Comparison of ENCODE assay signal across 9 cellular contexts in genomic region chr20:44186674-44187053, GRCh38. TPM values are rescaled to one million over a fixed set of nuclear protein-coding genes. Genes with fewer than 3 reads are reported as not detected.
A peak's percentile ranks its signal among the peaks of the same experiment; 100 is the strongest.
DNase-seq lines count a peak whose midpoint lies in the region; ATAC-seq and TF ChIP-seq lines count a peak whose summit lies in the region.
"Had no signal": no experiment of that assay in that cellular context is flagged by ENCODE, and none has a peak within 500 bp of the region (broad histone marks: within the 10 kb centered on the region; RNA-seq: fewer than 3 reads in every experiment).

No MANE protein-coding gene starts in this region.

- POLR2A ChIA-PET in Caco-2 (lab: Charles Lee): interaction anchor here (0.8 to 2.4 kb wide), 2 partner anchors 8 to 50 kb away, joined by 5 to 15 read pairs; no protein-coding TSS in a partner anchor
- POLR2A ChIA-PET in CD4-positive, alpha-beta memory T cell (lab: Charles Lee; ENCODE audit: partially characterized antibody): no interaction called here

- in situ Hi-C loops in astrocyte of the cerebellum (cut with HindIII; ENCODE audit: low sequenced_read_pairs): no loop called here

- no peak for DNase-seq in Caco-2
- DNase-seq in astrocyte of the cerebellum (ENCODE audit: low read depth): no peak
- DNase-seq in sigmoid colon: peak; percentile 68
- DNase-seq in stimulated activated CD4-positive, alpha-beta T cell treated with anti-CD3 and anti-CD28 coated beads, Interleukin-15, amount 100 ng/mL, for 24 hours: no peak
- no peak for DNase-seq in cerebellar nuclear complex (lab: John Stamatoyannopoulos, UW)
- no peak for DNase-seq in CD4-positive, alpha-beta memory T cell

- CTCF ChIA-PET in Caco-2 (lab: Charles Lee): interaction anchor here (1.0 to 6.0 kb wide), 4 partner anchors 57 to 285 kb away, joined by 3 to 439 read pairs (median 4); no protein-coding TSS in a partner anchor
- CTCF ChIA-PET in CD4-positive, alpha-beta memory T cell (lab: Charles Lee; ENCODE audit: partially characterized antibody): interaction anchor here (1.6 to 5.8 kb wide), 2 partner anchors 8 to 71 kb away, joined by 4 to 77 read pairs; no protein-coding TSS in a partner anchor

- peak overlapping the region; percentile 74 for H3K4me3 Mint-ChIP-seq in Caco-2 (ENCODE audit: unreplicated experiment)
- H3K4me3 Mint-ChIP-seq in CD4-positive, alpha-beta memory T cell: no peak overlapping the region

- TF ChIP-seq POLR2A in sigmoid colon (IDR thresholded peaks at IDR 0.05): no peak

- H3K9me3 ChIP-seq in Caco-2 (no peaks in the 10 kb centered on the region), iPS-18a (ENCODE audit: control insufficient read depth, low read depth, low read length) (no peaks in the 10 kb centered on the region), sigmoid colon (no peaks in the 10 kb centered on the region)
- H3K9me3 ChIP-seq in CD4-positive, alpha-beta memory T cell (ENCODE audit: control insufficient read depth in 1 of 2, low read length in 2 of 2): no peaks in the 10 kb centered on the region

- intact Hi-C loops in Caco-2 (cut with micrococcal nuclease; ENCODE audit: unreplicated experiment): loop anchor here (1.0 kb wide), 1 partner anchor 24 kb away; the partner anchor contains the start of gene OSER1
- intact Hi-C loops in sigmoid colon (cut with DNase I): loop anchor here (5.0 kb wide), 1 partner anchor 1596 kb away; no protein-coding TSS in a partner anchor
- intact Hi-C loops in CD4-positive, alpha-beta memory T cell (cut with micrococcal nuclease): no loop called here

- TF ChIP-seq CTCF in Caco-2 (IDR thresholded peaks at IDR 0.05; ENCODE audit: insufficient read depth in 1 of 2, low read depth in 1 of 2, low read length in 1 of 2, severe bottlenecking in 1 of 2, unreplicated experiment in 1 of 2): no peak
- no peak for TF ChIP-seq CTCF in astrocyte of the cerebellum (IDR thresholded peaks at IDR 0.05; ENCODE audit: low read depth, low read length, missing control alignments)
- no peak for TF ChIP-seq CTCF in sigmoid colon (IDR thresholded peaks at IDR 0.05)

- no peaks in the 10 kb centered on the region for H3K27me3 Mint-ChIP-seq in Caco-2 (ENCODE audit: insufficient read depth, unreplicated experiment)
- H3K27me3 Mint-ChIP-seq in CD4-positive, alpha-beta memory T cell: peaks cover 42 to 53% of the 10 kb centered on the region in 2 donors

- H3K27ac ChIP-seq in iPS-18a (ENCODE audit: low read length) (no peak overlapping the region), sigmoid colon (peak overlapping the region; percentile 91 to 99 (median 95))
- no peak overlapping the region for H3K27ac ChIP-seq in CD4-positive, alpha-beta memory T cell (ENCODE audit: low read depth, low read length)

- no peaks in the 10 kb centered on the region for H3K9me3 Mint-ChIP-seq in Caco-2 (ENCODE audit: unreplicated experiment)
- no peaks in the 10 kb centered on the region for H3K9me3 Mint-ChIP-seq in CD4-positive, alpha-beta memory T cell
- H3K9me3 Mint-ChIP-seq: activated naive CD4-positive, alpha-beta T cell treated with anti-CD3 and anti-CD28 coated beads, Interleukin-2, amount 50 U/mL, for 72 hours had no signal

- H3K9ac ChIP-seq in iPS-18a (ENCODE audit: low read length): peak overlapping the region; percentile 41

- no TSS peak for BruUV-seq in Caco-2 (replicated peaks; lab: Mats Ljungman, UMichigan)

- H3K27me3 ChIP-seq in Caco-2 (replicated peaks; ENCODE audit: control insufficient read depth, insufficient read depth, low read length) (no peaks in the 10 kb centered on the region), iPS-18a (ENCODE audit: control insufficient read depth, insufficient read depth, low read length) (no peaks in the 10 kb centered on the region), sigmoid colon (peaks cover 0 to 5% (median 0%) of the 10 kb centered on the region in 3 donors)
- H3K27me3 ChIP-seq in CD4-positive, alpha-beta memory T cell (ENCODE audit: insufficient read depth, low read length): peaks cover 26% of the 10 kb centered on the region

- H3K27ac Mint-ChIP-seq in Caco-2 (ENCODE audit: unreplicated experiment): peak overlapping the region; percentile 13
- H3K27ac Mint-ChIP-seq in CD4-positive, alpha-beta memory T cell: no peak overlapping the region
- H3K27ac Mint-ChIP-seq: activated naive CD4-positive, alpha-beta T cell treated with anti-CD3 and anti-CD28 coated beads, Interleukin-2, amount 50 U/mL, for 72 hours had no signal

- WGBS in sigmoid colon, 2 donors: 10 to 17% methylated on average over 14 of the region's 14 CpGs

- H3K36me3 Mint-ChIP-seq in Caco-2 (ENCODE audit: insufficient read depth, unreplicated experiment): peaks cover 4% of the 10 kb centered on the region
- peaks cover 0 to 4% of the 10 kb centered on the region in 2 donors for H3K36me3 Mint-ChIP-seq in CD4-positive, alpha-beta memory T cell

- peaks cover 31% of the 10 kb centered on the region for H3K4me1 Mint-ChIP-seq in Caco-2 (ENCODE audit: low read depth, unreplicated experiment)
- H3K4me1 Mint-ChIP-seq in CD4-positive, alpha-beta memory T cell: peaks cover 1 to 11% (median 5%) of the 10 kb centered on the region in 4 donors

- H3K4me3 ChIP-seq in Caco-2 (ENCODE audit: low read depth, low read length): peak overlapping the region; percentile 38
- H3K4me3 ChIP-seq in astrocyte of the cerebellum (ENCODE audit: low read depth, low read length): peak overlapping the region; percentile 42
- peak overlapping the region; percentile 42 for H3K4me3 ChIP-seq in iPS-18a (ENCODE audit: low read length)
- H3K4me3 ChIP-seq in sigmoid colon: peak overlapping the region; percentile 49 to 80 (median 66)
- no peak overlapping the region for H3K4me3 ChIP-seq in CD4-positive, alpha-beta memory T cell (ENCODE audit: low read length in 2 of 2)

- no peak for TF ChIP-seq EP300 in sigmoid colon (IDR thresholded peaks at IDR 0.05)

- H3K36me3 ChIP-seq in Caco-2 (ENCODE audit: control insufficient read depth, insufficient read depth, low read length) (no peaks in the 10 kb centered on the region), iPS-18a (ENCODE audit: control insufficient read depth, low read depth, low read length) (no peaks in the 10 kb centered on the region), sigmoid colon (no peaks in the 10 kb centered on the region)
- no peaks in the 10 kb centered on the region for H3K36me3 ChIP-seq in CD4-positive, alpha-beta memory T cell (ENCODE audit: insufficient read depth, low read length)

- no peak for ATAC-seq in GM19023 (IDR thresholded peaks at IDR 0.05; ENCODE audit: unreplicated experiment)
- ATAC-seq: activated naive CD4-positive, alpha-beta T cell treated with anti-CD3 and anti-CD28 coated beads, Interleukin-2, amount 50 U/mL, for 72 hours had no signal

- H3K4me1 ChIP-seq in Caco-2 (peaks cover 50% of the 10 kb centered on the region), iPS-18a (ENCODE audit: control insufficient read depth, low read depth, low read length) (peaks cover 12% of the 10 kb centered on the region), sigmoid colon (peaks cover 0 to 61% (median 43%) of the 10 kb centered on the region in 4 donors)
- H3K4me1 ChIP-seq in CD4-positive, alpha-beta memory T cell (ENCODE audit: insufficient read depth, low read length): no peaks in the 10 kb centered on the region

RNA-seq across cellular contexts. Expression of gene JPH2, which starts 0.3 kb away (rescaled TPM):
- total RNA-seq in Caco-2 (2022): 10.5 and 11.1 TPM in 2 replicates
- 100 to 1,000 TPM in 3 of 4 donors, 10 to 100 TPM in 1; 52.0 to 166 (median 122) TPM for total RNA-seq in sigmoid colon
- 1 to 10 TPM in 1 of 3 donors, under 1 TPM in 2; 0.23 to 5.3 (median 0.60) TPM for polyA plus RNA-seq in sigmoid colon
- not detected for total RNA-seq in CD4-positive, alpha-beta memory T cell
- not detected for polyA plus RNA-seq in CD4-positive, alpha-beta memory T cell

RNA-seq across cellular contexts. Expression of gene OSER1, which starts 23.9 kb away (rescaled TPM):
- total RNA-seq in Caco-2 (2022) (79.7 and 82.3 TPM in 2 replicates), sigmoid colon (10 to 100 TPM; 47.4 to 90.5 (median 61.5) TPM)
- polyA plus RNA-seq in sigmoid colon: 10 to 100 TPM; 28.5 to 39.8 (median 37.2) TPM
- total RNA-seq in CD4-positive, alpha-beta memory T cell: 10 to 100 TPM; 35.5 to 36.6 TPM
- polyA plus RNA-seq in CD4-positive, alpha-beta memory T cell: 10 to 100 TPM; 40.8 to 63.3 TPM

Comparison
In these comparisons a context has a peak if more than half of its experiments do, and no peak if none do; other contexts are left out.
1. H3K4me3 ChIP-seq: peak in Caco-2 (single experiment), astrocyte of the cerebellum (single experiment), iPS-18a (single experiment) and sigmoid colon (4 of 4); none in CD4-positive, alpha-beta memory T cell (0 of 2).
2. H3K27ac ChIP-seq: peak in sigmoid colon (4 of 4); none in iPS-18a (single experiment) and CD4-positive, alpha-beta memory T cell (single experiment).
3. RNA of gene JPH2, which starts 0.3 kb away (total RNA-seq): 52.0 to 166 TPM in sigmoid colon and 10.5 to 11.1 TPM in Caco-2; not detected in CD4-positive, alpha-beta memory T cell; every median in the first group is over 10 times any median in the second.